In genomic region chr18:10033038-10033437, GRCh38 we compare ENCODE assay signal across 17 cellular contexts.
DNase-seq lines count a peak whose midpoint lies in the region; ATAC-seq and TF ChIP-seq lines count a peak whose summit lies in the region.
"Had no signal": no experiment of that assay in that cellular context is flagged by ENCODE, and none has a peak within 500 bp of the region (broad histone marks: within the 10 kb centered on the region; RNA-seq: fewer than 3 reads in every experiment).

No MANE protein-coding gene starts in this region.

- H3K4me2 ChIP-seq in GM23248 (ENCODE audit: unreplicated experiment): no peak overlapping the region

- peak overlapping the region; percentile 81 for H3K4me3 Mint-ChIP-seq in activated B cell treated with CpG ODN at 0.5 μM for 24 hours
- H3K4me3 Mint-ChIP-seq: mesothelial cell of epicardium had no signal

- H3K27ac ChIP-seq in GM23248 (no peak overlapping the region), spleen (peak overlapping the region; percentile 29 to 79 (median 68))
- H3K27ac ChIP-seq: C4-2B had no signal

- ATAC-seq in activated B cell treated with CpG ODN at 0.5 μM for 24 hours (ENCODE audit: low read depth) (no peak), GM21717 (IDR thresholded peaks at IDR 0.05; ENCODE audit: unreplicated experiment) (no peak), GM18870 (IDR thresholded peaks at IDR 0.05; ENCODE audit: unreplicated experiment) (no peak)

- no peak for DNase-seq in GM23248
- no peak for DNase-seq in activated B cell treated with CpG ODN at 0.5 μM for 24 hours
- DNase-seq in spleen: no peak
- DNase-seq in ureter (ENCODE audit: low spot score): no peak
- no peak for DNase-seq in DMS 273 treated with DMSO at 0.1 percent for 48 hours (lab: John Stamatoyannopoulos, UW)
- DNase-seq: activated CD4-positive, alpha-beta T cell treated with anti-CD3 and anti-CD28 coated beads, Interleukin-2, amount 50 U/mL, for 1 hour; EL; NCI-H146; NCI-H524 treated with DMSO at 0.1 percent for 48 hours; stimulated activated CD4-positive, alpha-beta T cell treated with anti-CD3 and anti-CD28 coated beads, Interleukin-1b, Interleukin-23, amount 100 ng/mL, for 48 hours; T-helper 2 cell had no signal

- H3K9me3 Mint-ChIP-seq in activated B cell treated with CpG ODN at 0.5 μM for 24 hours: no peaks in the 10 kb centered on the region
- H3K9me3 Mint-ChIP-seq: activated naive CD4-positive, alpha-beta T cell treated with anti-CD3 and anti-CD28 coated beads, Interleukin-2, amount 50 U/mL, for 72 hours; mesothelial cell of epicardium had no signal

- H3K36me3 Mint-ChIP-seq in activated B cell treated with CpG ODN at 0.5 μM for 24 hours (ENCODE audit: low read depth): no peaks in the 10 kb centered on the region
- H3K36me3 Mint-ChIP-seq: activated naive CD4-positive, alpha-beta T cell treated with anti-CD3 and anti-CD28 coated beads, Interleukin-2, amount 50 U/mL, for 72 hours; mesothelial cell of epicardium had no signal

- H3K4me1 Mint-ChIP-seq in activated B cell treated with CpG ODN at 0.5 μM for 24 hours: peaks cover 11% of the 10 kb centered on the region

- H3K36me3 ChIP-seq in GM23248 (ENCODE audit: low read depth) (no peaks in the 10 kb centered on the region), iPS-15b (ENCODE audit: control insufficient read depth, insufficient read depth, low read length) (no peaks in the 10 kb centered on the region), spleen (no peaks in the 10 kb centered on the region)

- H3K27ac Mint-ChIP-seq in activated B cell treated with CpG ODN at 0.5 μM for 24 hours: peak overlapping the region; percentile 68
- H3K27ac Mint-ChIP-seq: mesothelial cell of epicardium had no signal

- no peak for TF ChIP-seq CTCF in activated B cell treated with CpG ODN at 0.5 μM for 24 hours (IDR thresholded peaks at IDR 0.05)
- no peak for TF ChIP-seq CTCF in spleen (IDR thresholded peaks at IDR 0.05 in 8 of 11, conservative IDR thresholded peaks at IDR 0.05 in 3 of 11)

- intact Hi-C loops in activated B cell treated with CpG ODN at 0.5 μM for 24 hours (cut with micrococcal nuclease) (loop anchor here (2.0 kb wide), 1 partner anchor 62 kb away; no protein-coding TSS in a partner anchor), spleen (cut with DNase I; ENCODE audit: low total_unique reads) (loop anchor here (5.0 kb wide), 1 partner anchor 489 kb away; no protein-coding TSS in a partner anchor)

- in situ Hi-C loops in GM23248 (cut with MboI): loop anchor here (10.0 kb wide), 1 partner anchor 58 kb away; no protein-coding TSS in a partner anchor

- H3K4me3 ChIP-seq in GM23248 (no peak overlapping the region), iPS-15b (ENCODE audit: low read depth, low read length) (peak overlapping the region; percentile 39), spleen (peak overlapping the region; percentile 2 to 65 (median 32))

- peak overlapping the region; percentile 20; the same call in 1 of the 2 replicates for H2AFZ ChIP-seq in GM23248

- no peaks in the 10 kb centered on the region for H3K27me3 Mint-ChIP-seq in activated B cell treated with CpG ODN at 0.5 μM for 24 hours

- no peaks in the 10 kb centered on the region for H3K27me3 ChIP-seq in GM23248 (replicated peaks; ENCODE audit: insufficient read depth)
- H3K27me3 ChIP-seq in iPS-15b (ENCODE audit: control insufficient read depth, insufficient read depth, low read length): peaks cover 4% of the 10 kb centered on the region
- peaks cover 0 to 9% (median 0%) of the 10 kb centered on the region in 7 donors for H3K27me3 ChIP-seq in spleen (replicated peaks in 1 of 7)

- H3K9ac ChIP-seq in GM23248 (no peak overlapping the region), iPS-15b (ENCODE audit: low read depth, low read length) (no peak overlapping the region)

- H3K79me2 ChIP-seq in GM23248 (ENCODE audit: insufficient read depth): no peaks in the 10 kb centered on the region

- H3K9me3 ChIP-seq in GM23248 (ENCODE audit: low read depth) (no peaks in the 10 kb centered on the region), iPS-15b (ENCODE audit: control insufficient read depth, insufficient read depth, low read length) (no peaks in the 10 kb centered on the region), spleen (no peaks in the 10 kb centered on the region)

- 42 to 51% methylated on average over 9 of the region's 9 CpGs for WGBS in GM23248 (ENCODE audit: low coverage in 1 of 2, low lambda C conversion rate in 2 of 2, missing lambda C conversion rate in 2 of 2), 2 experiments
- WGBS in spleen, 5 donors: 38 to 64% (median 50%) methylated on average over 9 of the region's 9 CpGs

- no peaks in the 10 kb centered on the region for H3K4me1 ChIP-seq in GM23248 (ENCODE audit: insufficient read depth)
- no peaks in the 10 kb centered on the region for H3K4me1 ChIP-seq in iPS-15b (ENCODE audit: control insufficient read depth, insufficient read depth, low read length)
- H3K4me1 ChIP-seq in spleen: peaks cover 6 to 24% (median 17%) of the 10 kb centered on the region in 6 donors

- POLR2A ChIA-PET in activated B cell treated with CpG ODN at 0.5 μM for 24 hours (lab: Charles Lee): interaction anchor here (1.3 kb wide), 1 partner anchor 486 kb away, joined by 3 read pairs; no protein-coding TSS in a partner anchor

- no peaks in the 10 kb centered on the region for H3F3A ChIP-seq in GM23248 (ENCODE audit: insufficient read depth)

- H3K9me2 ChIP-seq in GM23248 (ENCODE audit: insufficient read depth): no peaks in the 10 kb centered on the region

- H4K20me1 ChIP-seq in GM23248 (ENCODE audit: insufficient read depth): no peaks in the 10 kb centered on the region

- no peak for TF ChIP-seq POLR2A in spleen (IDR thresholded peaks at IDR 0.05)

- CTCF ChIA-PET in activated B cell treated with CpG ODN at 0.5 μM for 24 hours (lab: Charles Lee): interaction anchor here (0.8 to 1.7 kb wide), 9 partner anchors 28 to 490 kb away, joined by 3 to 13 read pairs (median 6); no protein-coding TSS in a partner anchor
